1 cellular context compared by ENCODE assay signal in genomic region chr9:70413798-70414775, GRCh38.
TF ChIP-seq lines count a peak whose summit lies in the region.

KLF9 (minus strand) TSS chr9:70414657; CDS start chr9:70413363, 1,294 bp downstream.

TF ChIP-seq in GM12878, 131 proteins besides CTCF, POLR2A, EP300 and RAD21 (continued from another document):
- TF ChIP-seq NBN (IDR thresholded peaks at IDR 0.05) (peak; percentile 90), CREM (IDR thresholded peaks at IDR 0.05; ENCODE audit: low read depth) (peak; percentile 59), HDGF (IDR thresholded peaks at IDR 0.05) (peak; percentile 63; the same call in 1 of the 2 replicates), BMI1 (IDR thresholded peaks at IDR 0.05; ENCODE audit: borderline replicate concordance) (peak; percentile 42; the same call in 1 of the 2 replicates), FOXK2 (IDR thresholded peaks at IDR 0.05) (peak; percentile 81; the same call in 1 of the 2 replicates), JUND (IDR thresholded peaks at IDR 0.05; ENCODE audit: low read depth, low read length) (no peak), MXI1 (IDR thresholded peaks at IDR 0.05; ENCODE audit: low read depth, low read length) (peak; percentile 40), TCF7 (IDR thresholded peaks at IDR 0.05; ENCODE audit: borderline replicate concordance) (no peak), ZNF24 (IDR thresholded peaks at IDR 0.05) (no peak), CHD2 (IDR thresholded peaks at IDR 0.05; ENCODE audit: borderline replicate concordance, low read depth, low read length) (peak; percentile 42; the same call in 1 of the 2 replicates), BCL3 (IDR thresholded peaks at IDR 0.05; ENCODE audit: borderline replicate concordance, insufficient read depth, low read depth, low read length, poor library complexity, severe bottlenecking) (no peak), RFX5 (IDR thresholded peaks at IDR 0.05; ENCODE audit: low read depth, low read length) (peak; percentile 94), IKZF2 (IDR thresholded peaks at IDR 0.05) (peak in 1 of 2 experiments; percentile 53; a peak in 2 of 4 replicates), RELA (IDR thresholded peaks at IDR 0.05; ENCODE audit: borderline replicate concordance, partially characterized antibody) (peak; percentile 44)
- TF ChIP-seq, protein P1, sequence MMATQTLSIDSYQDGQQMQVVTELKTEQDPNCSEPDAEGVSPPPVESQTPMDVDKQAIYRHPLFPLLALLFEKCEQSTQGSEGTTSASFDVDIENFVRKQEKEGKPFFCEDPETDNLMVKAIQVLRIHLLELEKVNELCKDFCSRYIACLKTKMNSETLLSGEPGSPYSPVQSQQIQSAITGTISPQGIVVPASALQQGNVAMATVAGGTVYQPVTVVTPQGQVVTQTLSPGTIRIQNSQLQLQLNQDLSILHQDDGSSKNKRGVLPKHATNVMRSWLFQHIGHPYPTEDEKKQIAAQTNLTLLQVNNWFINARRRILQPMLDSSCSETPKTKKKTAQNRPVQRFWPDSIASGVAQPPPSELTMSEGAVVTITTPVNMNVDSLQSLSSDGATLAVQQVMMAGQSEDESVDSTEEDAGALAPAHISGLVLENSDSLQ (IDR thresholded peaks at IDR 0.05): peak; percentile 95
- TF ChIP-seq, protein P2, sequence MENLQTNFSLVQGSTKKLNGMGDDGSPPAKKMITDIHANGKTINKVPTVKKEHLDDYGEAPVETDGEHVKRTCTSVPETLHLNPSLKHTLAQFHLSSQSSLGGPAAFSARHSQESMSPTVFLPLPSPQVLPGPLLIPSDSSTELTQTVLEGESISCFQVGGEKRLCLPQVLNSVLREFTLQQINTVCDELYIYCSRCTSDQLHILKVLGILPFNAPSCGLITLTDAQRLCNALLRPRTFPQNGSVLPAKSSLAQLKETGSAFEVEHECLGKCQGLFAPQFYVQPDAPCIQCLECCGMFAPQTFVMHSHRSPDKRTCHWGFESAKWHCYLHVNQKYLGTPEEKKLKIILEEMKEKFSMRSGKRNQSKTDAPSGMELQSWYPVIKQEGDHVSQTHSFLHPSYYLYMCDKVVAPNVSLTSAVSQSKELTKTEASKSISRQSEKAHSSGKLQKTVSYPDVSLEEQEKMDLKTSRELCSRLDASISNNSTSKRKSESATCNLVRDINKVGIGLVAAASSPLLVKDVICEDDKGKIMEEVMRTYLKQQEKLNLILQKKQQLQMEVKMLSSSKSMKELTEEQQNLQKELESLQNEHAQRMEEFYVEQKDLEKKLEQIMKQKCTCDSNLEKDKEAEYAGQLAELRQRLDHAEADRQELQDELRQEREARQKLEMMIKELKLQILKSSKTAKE (IDR thresholded peaks at IDR 0.05; ENCODE audit: low read depth, poor library complexity, severe bottlenecking): no peak
- TF ChIP-seq, protein P3, sequence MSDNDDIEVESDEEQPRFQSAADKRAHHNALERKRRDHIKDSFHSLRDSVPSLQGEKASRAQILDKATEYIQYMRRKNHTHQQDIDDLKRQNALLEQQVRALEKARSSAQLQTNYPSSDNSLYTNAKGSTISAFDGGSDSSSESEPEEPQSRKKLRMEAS (IDR thresholded peaks at IDR 0.05; ENCODE audit: low read depth, low read length): peak; percentile 86
